Comparison of ENCODE assay signal across 17 cellular contexts in genomic region chr19:42273407-42274064, GRCh38. TPM values are rescaled to one million over a fixed set of nuclear protein-coding genes. Genes with fewer than 3 reads are reported as not detected.
"Had no signal": no experiment of that assay in that cellular context is flagged by ENCODE, and none has a peak within 500 bp of the region (broad histone marks: within the 10 kb centered on the region; RNA-seq: fewer than 3 reads in every experiment).

No MANE protein-coding gene starts in this region.

- H3K4me3 ChIP-seq: adrenal gland, neural progenitor cell, pancreas, transverse colon had no signal

- H2AFZ ChIP-seq: neural progenitor cell had no signal

- H3K4me3 Mint-ChIP-seq: activated CD8-positive, alpha-beta memory T cell treated with anti-CD3 and anti-CD28 coated beads, Interleukin-2, amount 10 ng/mL, durations not matched to agents 7 days and 5 days; activated T-cell treated with anti-CD3 and anti-CD28 coated beads, Interleukin-2, amount 50 U/mL, for 4 hours; endodermal cell; neural progenitor cell; stimulated activated naive B cell treated with anti-CD40 and anti-IgM and Interleukin-4, amounts not matched to agents 10 μg/mL and 1 μg/mL and 100 μg/mL, for 72 hours had no signal

- H3K4me2 ChIP-seq: neural progenitor cell had no signal

- H3K27ac ChIP-seq: adrenal gland, neural progenitor cell, pancreas, transverse colon had no signal

- H3K9me3 Mint-ChIP-seq: activated T-cell treated with anti-CD3 and anti-CD28 coated beads, Interleukin-2, amount 50 U/mL, for 4 hours; endodermal cell; neural progenitor cell; stimulated activated naive B cell treated with anti-CD40 and anti-IgM and Interleukin-4, amounts not matched to agents 10 μg/mL and 1 μg/mL and 100 μg/mL, for 72 hours had no signal

- ATAC-seq: activated CD4-positive, CD25-positive, alpha-beta regulatory T cell treated with anti-CD3 and anti-CD28 coated beads, Interleukin-2, amount 50 U/mL, for 24 hours; activated CD8-positive, alpha-beta memory T cell treated with anti-CD3 and anti-CD28 coated beads, Interleukin-2, amount 10 ng/mL, durations not matched to agents 7 days and 5 days; activated T-cell treated with anti-CD3 and anti-CD28 coated beads, Interleukin-2, amount 50 U/mL, for 4 hours; esophagus mucosa; left ventricle myocardium superior; pancreas; stimulated activated naive B cell treated with anti-CD40 and anti-IgM and Interleukin-4, amounts not matched to agents 10 μg/mL and 1 μg/mL and 100 μg/mL, for 72 hours had no signal

- H3K36me3 ChIP-seq: neural progenitor cell had no signal

- H3K9me3 ChIP-seq: adrenal gland, pancreas, transverse colon had no signal

- H3K27me3 Mint-ChIP-seq: activated CD8-positive, alpha-beta memory T cell treated with anti-CD3 and anti-CD28 coated beads, Interleukin-2, amount 10 ng/mL, durations not matched to agents 7 days and 5 days; stimulated activated naive B cell treated with anti-CD40 and anti-IgM and Interleukin-4, amounts not matched to agents 10 μg/mL and 1 μg/mL and 100 μg/mL, for 72 hours had no signal

- DNase-seq: activated CD4-positive, alpha-beta T cell treated with anti-CD3 and anti-CD28 coated beads, Interleukin-2, amount 50 U/mL, for 48 hours; activated CD8-positive, alpha-beta memory T cell treated with anti-CD3 and anti-CD28 coated beads, Interleukin-2, amount 10 ng/mL, durations not matched to agents 7 days and 5 days; activated naive CD4-positive, alpha-beta T cell treated with Interleukin-2 at 50 U/mL for 16 hours; activated T-cell treated with anti-CD3 and anti-CD28 coated beads, Interleukin-2, amount 50 U/mL, for 4 hours; cerebellar nuclear complex; endodermal cell; foreskin fibroblast; head of caudate nucleus; left ventricle myocardium superior; stimulated activated CD4-positive, alpha-beta T cell treated with anti-CD3 and anti-CD28 coated beads, Interleukin-2, amount 100 ng/mL, for 24 hours; stimulated activated naive B cell treated with anti-CD40 and anti-IgM and Interleukin-4, amounts not matched to agents 10 μg/mL and 1 μg/mL and 100 μg/mL, for 72 hours; transverse colon had no signal

- H3K9ac ChIP-seq: neural progenitor cell had no signal

- H3K27ac Mint-ChIP-seq: activated CD8-positive, alpha-beta memory T cell treated with anti-CD3 and anti-CD28 coated beads, Interleukin-2, amount 10 ng/mL, durations not matched to agents 7 days and 5 days; endodermal cell; neural progenitor cell; stimulated activated naive B cell treated with anti-CD40 and anti-IgM and Interleukin-4, amounts not matched to agents 10 μg/mL and 1 μg/mL and 100 μg/mL, for 72 hours had no signal

- H3K27me3 ChIP-seq: adrenal gland, neural progenitor cell, pancreas, transverse colon had no signal

RNA-seq across cellular contexts. Expression of gene PRR19, which starts 28.4 kb away (rescaled TPM):
- total RNA-seq: left ventricle myocardium superior had no signal
